24 cellular contexts compared by ENCODE assay signal in the genomic region with DNA sequence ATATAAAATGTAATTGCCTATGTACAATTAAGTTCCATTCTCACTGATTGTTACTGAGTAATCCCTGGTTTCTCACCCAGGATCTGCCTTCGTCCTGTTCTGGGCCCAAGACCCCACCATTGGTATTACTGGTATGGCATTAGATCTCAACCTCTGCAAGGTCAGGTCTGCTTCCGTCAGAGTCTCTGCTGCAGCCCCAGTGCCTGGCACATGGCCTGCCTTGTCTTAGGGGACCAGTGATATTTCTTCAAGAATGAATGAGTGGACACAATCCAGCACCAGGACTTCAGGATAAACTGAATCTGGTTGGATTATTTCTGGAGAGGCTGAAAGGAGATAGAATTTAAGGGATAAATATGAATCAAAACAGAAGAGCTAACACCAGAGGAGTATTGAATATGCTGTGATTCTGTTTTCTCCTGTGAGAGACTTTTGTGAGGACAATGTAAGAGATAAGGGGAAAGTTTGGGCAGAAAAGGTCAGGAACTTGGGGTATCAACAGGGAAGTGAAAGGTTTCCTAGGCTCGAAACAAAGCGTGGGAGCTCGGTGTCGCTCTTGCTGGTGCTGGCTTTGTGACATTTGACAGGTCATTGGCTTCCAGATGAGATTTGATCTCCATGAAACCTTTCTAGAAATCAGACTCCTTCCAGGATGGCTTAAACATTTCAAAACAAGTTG.
"Had no signal": no experiment of that assay in that cellular context is flagged by ENCODE, and none has a peak within 500 bp of the region (broad histone marks: within the 10 kb centered on the region; RNA-seq: fewer than 3 reads in every experiment).

No MANE protein-coding gene starts in this region.

- DNase-seq: head of caudate nucleus; hypothalamus; islet precursor cell; mesendoderm; naive B cell; natural killer cell; nucleus accumbens; stimulated activated CD4-positive, alpha-beta T cell treated with anti-CD3 and anti-CD28 coated beads, Interleukin-2, amount 100 ng/mL, for 24 hours; stimulated activated CD4-positive, alpha-beta T cell treated with anti-CD3 and anti-CD28 coated beads, Interleukin-4, amount 100 ng/mL, for 1 hour; stimulated activated naive CD4-positive, alpha-beta T cell; tibial artery; trophoblast cell; upper lobe of right lung; uterus had no signal

- H3K4me3 Mint-ChIP-seq: mesothelial cell of epicardium; naive B cell; natural killer cell; stimulated activated naive CD8-positive, alpha-beta T cell treated with anti-CD3 and anti-CD28 coated beads, Interleukin-15, Interleukin-2, amounts not matched to agents 100 ng/mL and 50 ng/mL, for 24 hours had no signal

- ATAC-seq: left lobe of liver, natural killer cell, upper lobe of right lung had no signal

- H3K4me3 ChIP-seq: lung, right atrium auricular region, smooth muscle cell, suprapubic skin, thoracic aorta, tibial artery, upper lobe of right lung, uterus had no signal

- H3K36me3 Mint-ChIP-seq: natural killer cell had no signal

- H3K27me3 Mint-ChIP-seq: progenitor cell of endocrine pancreas had no signal

- H3K9me3 ChIP-seq: right atrium auricular region, suprapubic skin, thoracic aorta, tibial artery, upper lobe of right lung, uterus had no signal

- H3K36me3 ChIP-seq: right atrium auricular region, suprapubic skin, thoracic aorta, tibial artery, upper lobe of right lung, uterus had no signal

- H3K9me3 Mint-ChIP-seq: natural killer cell had no signal

- H3K27me3 ChIP-seq: right atrium auricular region, suprapubic skin, tibial artery, upper lobe of right lung, uterus had no signal

- H3K27ac ChIP-seq: parathyroid adenoma, right atrium auricular region, suprapubic skin, thoracic aorta, tibial artery, upper lobe of right lung, uterus had no signal

- H3K4me1 ChIP-seq: parathyroid adenoma, right atrium auricular region, suprapubic skin, tibial artery, upper lobe of right lung, uterus had no signal

- H3K4me1 Mint-ChIP-seq: mesothelial cell of epicardium, naive B cell, natural killer cell had no signal

- H3K27ac Mint-ChIP-seq: mesothelial cell of epicardium; naive B cell; natural killer cell; progenitor cell of endocrine pancreas; stimulated activated naive CD8-positive, alpha-beta T cell treated with anti-CD3 and anti-CD28 coated beads, Interleukin-15, Interleukin-2, amounts not matched to agents 100 ng/mL and 50 ng/mL, for 24 hours had no signal
